19 cellular contexts compared by ENCODE assay signal in genomic region chr7:23093111-23093510, GRCh38.
"Had no signal": no experiment of that assay in that cellular context is flagged by ENCODE, and none has a peak within 500 bp of the region (broad histone marks: within the 10 kb centered on the region; RNA-seq: fewer than 3 reads in every experiment).

No MANE protein-coding gene starts in this region.

- H3K4me1 ChIP-seq: gastroesophageal sphincter, heart left ventricle, left lung, transverse colon had no signal

- H3K36me3 Mint-ChIP-seq: activated naive CD4-positive, alpha-beta T cell treated with anti-CD3 and anti-CD28 coated beads, Interleukin-2, amount 10 ng/mL, durations not matched to agents 7 days and 5 days; T-cell had no signal

- ATAC-seq: activated CD8-positive, alpha-beta T cell treated with anti-CD3 and anti-CD28 coated beads, Interleukin-2, amount 10 ng/mL, durations not matched to agents 7 days and 5 days; activated naive CD8-positive, alpha-beta T cell treated with anti-CD3 and anti-CD28 coated beads, Interleukin-2, amount 50 U/mL, for 24 hours; activated T-cell treated with anti-CD3 and anti-CD28 coated beads, Interleukin-2, amount 50 U/mL, for 4 hours; gastroesophageal sphincter; heart left ventricle; left lung; T-cell had no signal

- H3K4me3 Mint-ChIP-seq: activated CD4-positive, alpha-beta T cell treated with anti-CD3 and anti-CD28 coated beads, Interleukin-2, amount 10 ng/mL, durations not matched to agents 24 days and 14 days; activated CD8-positive, alpha-beta T cell treated with anti-CD3 and anti-CD28 coated beads, Interleukin-2, amount 10 ng/mL, durations not matched to agents 7 days and 5 days; activated naive CD4-positive, alpha-beta T cell treated with anti-CD3 and anti-CD28 coated beads, Interleukin-2, amount 10 ng/mL, durations not matched to agents 7 days and 5 days; activated naive CD8-positive, alpha-beta T cell treated with anti-CD3 and anti-CD28 coated beads, Interleukin-2, amount 50 U/mL, for 24 hours; activated T-cell treated with anti-CD3 and anti-CD28 coated beads, Interleukin-2, amount 50 U/mL, for 4 hours; T-cell had no signal

- H3K4me3 ChIP-seq: cardiac muscle cell, gastroesophageal sphincter, heart left ventricle, left lung, transverse colon had no signal

- H3K27ac ChIP-seq: cardiac muscle cell, gastroesophageal sphincter, heart left ventricle, left lung, transverse colon had no signal

- H3K9me3 Mint-ChIP-seq: activated T-cell treated with anti-CD3 and anti-CD28 coated beads, Interleukin-2, amount 50 U/mL, for 4 hours; T-cell had no signal

- H3K27me3 Mint-ChIP-seq: activated naive CD4-positive, alpha-beta T cell treated with anti-CD3 and anti-CD28 coated beads, Interleukin-2, amount 10 ng/mL, durations not matched to agents 7 days and 5 days had no signal

- DNase-seq: activated CD4-positive, alpha-beta T cell treated with anti-CD3 and anti-CD28 coated beads, Interleukin-2, amount 10 ng/mL, durations not matched to agents 24 days and 14 days; activated CD4-positive, CD25-positive, alpha-beta regulatory T cell; activated CD8-positive, alpha-beta T cell treated with anti-CD3 and anti-CD28 coated beads, Interleukin-2, amount 10 ng/mL, durations not matched to agents 7 days and 5 days; activated naive CD4-positive, alpha-beta T cell treated with anti-CD3 and anti-CD28 coated beads, Interleukin-2, amount 10 ng/mL, durations not matched to agents 7 days and 5 days; activated naive CD8-positive, alpha-beta T cell treated with anti-CD3 and anti-CD28 coated beads, Interleukin-2, amount 50 U/mL, for 24 hours; activated T-cell treated with anti-CD3 and anti-CD28 coated beads, Interleukin-2, amount 50 U/mL, for 4 hours; aorta; dermis blood vessel endothelial cell; effector memory CD4-positive, alpha-beta T cell; heart left ventricle; left lung; occipital lobe; stimulated activated CD4-positive, alpha-beta T cell treated with anti-CD3 and anti-CD28 coated beads, Interleukin-2, amount 100 ng/mL, for 24 hours; stimulated activated naive CD4-positive, alpha-beta T cell treated with Interleukin-2 at 50 U/mL for 16 hours; T-cell; T1000; transverse colon had no signal

- H3K27ac Mint-ChIP-seq: activated CD4-positive, alpha-beta T cell treated with anti-CD3 and anti-CD28 coated beads, Interleukin-2, amount 10 ng/mL, durations not matched to agents 24 days and 14 days; activated CD8-positive, alpha-beta T cell treated with anti-CD3 and anti-CD28 coated beads, Interleukin-2, amount 10 ng/mL, durations not matched to agents 7 days and 5 days; activated naive CD4-positive, alpha-beta T cell treated with anti-CD3 and anti-CD28 coated beads, Interleukin-2, amount 10 ng/mL, durations not matched to agents 7 days and 5 days; activated naive CD8-positive, alpha-beta T cell treated with anti-CD3 and anti-CD28 coated beads, Interleukin-2, amount 50 U/mL, for 24 hours; T-cell had no signal

- H3K4me1 Mint-ChIP-seq: activated CD4-positive, alpha-beta T cell treated with anti-CD3 and anti-CD28 coated beads, Interleukin-2, amount 10 ng/mL, durations not matched to agents 24 days and 14 days; activated naive CD4-positive, alpha-beta T cell treated with anti-CD3 and anti-CD28 coated beads, Interleukin-2, amount 10 ng/mL, durations not matched to agents 7 days and 5 days; activated naive CD8-positive, alpha-beta T cell treated with anti-CD3 and anti-CD28 coated beads, Interleukin-2, amount 50 U/mL, for 24 hours; T-cell had no signal

- H3K27me3 ChIP-seq: cardiac muscle cell, gastroesophageal sphincter, heart left ventricle, left lung had no signal
